ENCODE assay signal across 8 cellular contexts in the genomic region with DNA sequence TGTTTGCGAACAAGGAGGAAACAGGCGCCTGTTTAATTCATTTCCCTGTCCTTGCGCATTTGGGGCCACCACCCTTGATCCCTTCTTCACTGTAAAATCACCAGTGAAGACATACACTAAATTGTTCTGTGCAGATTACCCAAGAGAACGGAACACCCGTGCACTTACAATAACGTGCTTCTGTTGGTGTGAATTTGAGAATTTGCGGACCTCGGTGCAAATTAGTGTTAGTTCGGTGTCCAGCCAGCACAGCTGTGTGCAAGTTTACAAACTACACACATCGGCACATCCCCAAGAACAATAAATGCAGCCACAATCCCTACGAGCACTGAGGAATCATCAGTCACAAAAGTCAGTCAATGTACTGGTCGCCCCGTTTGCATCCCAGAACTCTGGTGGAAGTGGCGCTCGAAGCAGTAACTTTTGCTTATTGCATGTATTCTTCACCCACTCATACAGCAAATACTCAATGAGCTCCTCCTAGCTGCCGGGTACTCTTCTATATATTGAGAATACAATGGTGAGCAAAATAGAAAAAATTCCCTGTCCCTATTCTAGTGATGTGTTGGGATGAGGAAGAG. TPM values are rescaled to one million over a fixed set of nuclear protein-coding genes. Genes with fewer than 3 reads are reported as not detected.
DNase-seq lines count a peak whose midpoint lies in the region; ATAC-seq and TF ChIP-seq lines count a peak whose summit lies in the region.

No MANE protein-coding gene starts in this region.

- H2AFZ ChIP-seq in KMS-11 (ENCODE audit: low read depth): peak overlapping the region; percentile 96

- intact Hi-C loops in ascending aorta (cut with DNase I) (loop anchor here (1.0 to 5.0 kb wide), 4 partner anchors 47 to 1193 kb away; a partner anchor contains a TSS), left colon (cut with DNase I, micrococcal nuclease) (loop anchor here in 1 of 2 donors (5.0 kb wide), 1 partner anchor 47 kb away; a partner anchor contains a TSS), upper lobe of right lung (cut with DNase I) (no loop called here)

- H3F3A ChIP-seq in DOHH2 (ENCODE audit: control insufficient read depth, insufficient read depth): peaks cover 5% of the 10 kb centered on the region

- H3K27ac ChIP-seq in DOHH2 (ENCODE audit: low read depth, low read length) (peak overlapping the region; percentile 38), KMS-11 (peak overlapping the region; percentile 29; the same call in 1 of the 2 replicates), ascending aorta (no peak overlapping the region), upper lobe of right lung (no peak overlapping the region)

- TF ChIP-seq CTCF in DOHH2 (IDR thresholded peaks at IDR 0.05; ENCODE audit: low read depth, low read length, poor library complexity, severe bottlenecking) (peak; percentile 50), KMS-11 (conservative IDR thresholded peaks at IDR 0.05; ENCODE audit: low read depth, low read length) (peak; percentile 38; the same call in 1 of the 2 replicates), ascending aorta (IDR thresholded peaks at IDR 0.05) (no peak), upper lobe of right lung (IDR thresholded peaks at IDR 0.05) (no peak)

- peak overlapping the region; percentile 98 for H3K4me3 ChIP-seq in DOHH2 (ENCODE audit: low read length)
- peak overlapping the region; percentile 84 for H3K4me3 ChIP-seq in KMS-11 (IDR thresholded peaks at IDR 0.05; ENCODE audit: insufficient read depth, low read depth, low read length)
- H3K4me3 ChIP-seq in ascending aorta: peak overlapping the region; percentile 66 to 83
- H3K4me3 ChIP-seq in upper lobe of right lung: peak overlapping the region; percentile 85

- ATAC-seq in left colon (no peak), upper lobe of right lung (no peak), HG02885 (IDR thresholded peaks at IDR 0.05; ENCODE audit: poor library complexity, unreplicated experiment) (no peak)

- peaks cover 23% of the 10 kb centered on the region for H4K20me1 ChIP-seq in DOHH2 (ENCODE audit: control insufficient read depth, insufficient read depth, low read depth, low read length)
- H4K20me1 ChIP-seq in KMS-11 (ENCODE audit: insufficient read depth): peaks cover 3% of the 10 kb centered on the region; the same call in 1 of the 2 replicates

- no peaks in the 10 kb centered on the region for H3K9me2 ChIP-seq in DOHH2 (replicated peaks; ENCODE audit: control insufficient read depth, low read length)

- peaks cover 31% of the 10 kb centered on the region for H3K4me1 ChIP-seq in DOHH2 (ENCODE audit: control insufficient read depth, low read length)
- H3K4me1 ChIP-seq in KMS-11 (ENCODE audit: low read depth, poor library complexity, severe bottlenecking): peaks cover 60% of the 10 kb centered on the region
- peaks cover 0 to 23% of the 10 kb centered on the region in 2 donors for H3K4me1 ChIP-seq in ascending aorta
- H3K4me1 ChIP-seq in upper lobe of right lung: peaks cover 30% of the 10 kb centered on the region

- H3K9me3 ChIP-seq in DOHH2 (ENCODE audit: control insufficient read depth, insufficient read depth, low read length): no peaks in the 10 kb centered on the region
- no peaks in the 10 kb centered on the region for H3K9me3 ChIP-seq in ascending aorta
- H3K9me3 ChIP-seq in upper lobe of right lung: no peaks in the 10 kb centered on the region

- peak overlapping the region; percentile 82 for H3K4me2 ChIP-seq in DOHH2 (ENCODE audit: low read length)
- H3K4me2 ChIP-seq in KMS-11: peak overlapping the region; percentile 97

- H3K27me3 ChIP-seq in DOHH2 (ENCODE audit: control insufficient read depth, low read length) (no peaks in the 10 kb centered on the region), KMS-11 (ENCODE audit: insufficient read depth, low read depth) (no peaks in the 10 kb centered on the region), ascending aorta (no peaks in the 10 kb centered on the region), upper lobe of right lung (no peaks in the 10 kb centered on the region)

- DNase-seq in ascending aorta (ENCODE audit: low spot score in 2 of 2): no peak
- DNase-seq in left colon: peak; percentile 15 to 25
- no peak for DNase-seq in upper lobe of right lung
- DNase-seq in GDM1 (lab: John Stamatoyannopoulos, UW): no peak
- DNase-seq in central memory CD4-positive, alpha-beta T cell: no peak

- H3K36me3 ChIP-seq in DOHH2 (ENCODE audit: control insufficient read depth, low read length): peaks cover 14% of the 10 kb centered on the region
- no peaks in the 10 kb centered on the region for H3K36me3 ChIP-seq in KMS-11 (ENCODE audit: insufficient read depth)
- no peaks in the 10 kb centered on the region for H3K36me3 ChIP-seq in ascending aorta
- no peaks in the 10 kb centered on the region for H3K36me3 ChIP-seq in upper lobe of right lung

- H3K79me2 ChIP-seq in DOHH2 (ENCODE audit: control insufficient read depth, low read length) (peaks cover 42% of the 10 kb centered on the region), KMS-11 (ENCODE audit: insufficient read depth, low read depth) (peaks cover 40% of the 10 kb centered on the region)

- peak overlapping the region; percentile 43; the same call in 1 of the 2 replicates for H3K9ac ChIP-seq in KMS-11

RNA-seq across cellular contexts. Expression of a gene that starts 0.8 kb away (rescaled TPM):
- total RNA-seq in ascending aorta (14.8 TPM), left colon (10 to 100 TPM; 17.4 to 21.0 TPM), upper lobe of right lung (25.8 TPM)

RNA-seq across cellular contexts. Expression of a gene that starts 47.0 kb away (rescaled TPM):
- total RNA-seq in ascending aorta (33.6 TPM), left colon (10 to 100 TPM; 25.8 to 36.8 TPM), upper lobe of right lung (34.3 TPM)

Comparison
In these comparisons a context has a peak if more than half of its experiments do, and no peak if none do; other contexts are left out.
1. H3K27ac ChIP-seq: peak in DOHH2 (single experiment) and KMS-11 (single experiment); none in ascending aorta (0 of 2) and upper lobe of right lung (single experiment).
2. CTCF ChIP-seq: peak in DOHH2 (single experiment) and KMS-11 (single experiment); none in ascending aorta (0 of 3) and upper lobe of right lung (single experiment).
3. DNase-seq: peak in left colon (2 of 2); none in ascending aorta (0 of 2), upper lobe of right lung (single experiment), GDM1 (single experiment) and central memory CD4-positive, alpha-beta T cell (single experiment).
4. Peak in every context shown above with its lines, with median percentiles within 50 percentile points of each other: H3K4me3 ChIP-seq.